8 cellular contexts compared by ENCODE assay signal in the genomic region with DNA sequence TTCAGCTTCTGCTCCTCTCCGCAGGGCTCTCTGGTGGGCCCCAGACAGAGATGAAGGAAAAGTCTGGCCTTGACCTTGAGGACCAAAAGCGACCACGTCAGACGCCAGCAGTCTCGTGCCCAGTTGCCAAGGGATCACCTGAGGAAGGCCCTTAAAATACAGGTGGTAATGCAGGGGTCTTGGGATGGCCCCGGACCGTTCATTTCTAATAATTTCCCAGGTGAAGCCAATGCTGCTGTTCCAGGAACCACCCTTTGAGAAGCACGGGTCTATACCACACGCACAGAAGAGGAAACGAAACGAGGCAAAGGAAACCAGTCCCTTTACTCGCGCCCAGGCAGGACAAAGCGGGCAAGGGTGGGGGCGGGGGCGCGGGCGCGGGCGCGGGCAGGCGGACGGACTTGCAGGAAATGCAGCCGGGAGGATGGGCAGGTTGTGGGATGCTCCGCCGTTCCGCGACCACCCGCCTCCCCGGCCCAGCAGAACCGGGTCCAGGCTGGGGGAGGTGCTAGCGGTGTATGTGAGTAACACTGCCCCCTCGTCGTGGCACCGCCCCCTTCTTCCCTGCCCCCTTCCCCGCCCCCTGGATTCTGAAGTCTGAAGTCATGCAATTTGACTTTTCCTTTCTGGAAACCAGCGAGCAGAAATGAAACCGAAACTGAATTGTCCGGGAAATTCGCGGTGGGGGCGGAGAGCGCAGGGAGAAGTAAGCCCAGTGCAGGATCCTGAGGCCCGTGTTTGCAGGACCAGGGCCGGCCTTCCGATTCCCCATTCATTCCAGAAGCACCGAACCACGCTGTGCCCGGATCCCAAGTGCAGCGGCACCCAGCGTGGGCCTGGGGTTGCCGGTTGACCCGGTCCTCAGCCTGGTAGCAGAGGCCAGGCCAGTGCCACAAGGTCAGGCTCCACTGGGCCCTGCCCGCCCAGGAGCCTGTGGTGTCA. TPM values are rescaled to one million over a fixed set of nuclear protein-coding genes. Genes with fewer than 3 reads are reported as not detected.
DNase-seq lines count a peak whose midpoint lies in the region; ATAC-seq and TF ChIP-seq lines count a peak whose summit lies in the region.

No MANE protein-coding gene starts in this region.

- H3K9ac ChIP-seq in subcutaneous abdominal adipose tissue (ENCODE audit: low read length in 5 of 5): peak overlapping the region; percentile 63 to 85 (median 78)

- H3K36me3 ChIP-seq in subcutaneous abdominal adipose tissue (ENCODE audit: control insufficient read depth in 5 of 5, insufficient read depth in 5 of 5, low read length in 5 of 5): no peaks in the 10 kb centered on the region

- DNase-seq in AML-193 (lab: John Stamatoyannopoulos, UW): peak; percentile 23 to 47
- peak; percentile 58 for DNase-seq in HS-5 (ENCODE audit: low read depth)
- peak; percentile 87 for DNase-seq in RKO (ENCODE audit: low spot score)
- DNase-seq in activated gamma-delta T cell treated with Interleukin-2 at 50 U/mL for 16 hours: peak; percentile 36
- peak; percentile 91 for DNase-seq in fibroblast of villous mesenchyme (ENCODE audit: low read depth)
- peak; percentile 76 for DNase-seq in natural killer cell treated with Interleukin-12 subunit alpha and Interleukin-12 subunit beta and Interleukin-15 and Interleukin-18, amount 100 ng/mL, for 72 hours (ENCODE audit: low spot score)

- no peaks in the 10 kb centered on the region for H3K9me3 Mint-ChIP-seq in natural killer cell treated with Interleukin-12 subunit alpha and Interleukin-12 subunit beta and Interleukin-15 and Interleukin-18, amount 100 ng/mL, for 72 hours

- peak overlapping the region; percentile 73 for H3K4me3 ChIP-seq in fibroblast of villous mesenchyme (ENCODE audit: low read depth, low read length)
- peak overlapping the region; percentile 71 to 84 (median 72) for H3K4me3 ChIP-seq in subcutaneous abdominal adipose tissue (ENCODE audit: low read depth in 1 of 5, low read length in 5 of 5)

- peaks cover 3 to 13% (median 10%) of the 10 kb centered on the region in 5 donors for H3K4me1 ChIP-seq in subcutaneous abdominal adipose tissue (ENCODE audit: control insufficient read depth in 5 of 5, insufficient read depth in 5 of 5, low read length in 5 of 5)

- H3K27ac Mint-ChIP-seq in natural killer cell treated with Interleukin-12 subunit alpha and Interleukin-12 subunit beta and Interleukin-15 and Interleukin-18, amount 100 ng/mL, for 72 hours: peak overlapping the region; percentile 79 to 90

- H3K4me3 Mint-ChIP-seq in natural killer cell treated with Interleukin-12 subunit alpha and Interleukin-12 subunit beta and Interleukin-15 and Interleukin-18, amount 100 ng/mL, for 72 hours: peak overlapping the region; percentile 91

- TF ChIP-seq POLR2A in GM19099 (IDR thresholded peaks at IDR 0.05; ENCODE audit: extremely low read depth, insufficient read length, low read depth): peak; percentile 27

- no peaks in the 10 kb centered on the region for H3K27me3 ChIP-seq in subcutaneous abdominal adipose tissue (ENCODE audit: control insufficient read depth in 5 of 5, insufficient read depth in 4 of 5, low read length in 5 of 5)

- no peaks in the 10 kb centered on the region for H3K36me3 Mint-ChIP-seq in natural killer cell treated with Interleukin-12 subunit alpha and Interleukin-12 subunit beta and Interleukin-15 and Interleukin-18, amount 100 ng/mL, for 72 hours

- no peaks in the 10 kb centered on the region for H3K27me3 Mint-ChIP-seq in natural killer cell treated with Interleukin-12 subunit alpha and Interleukin-12 subunit beta and Interleukin-15 and Interleukin-18, amount 100 ng/mL, for 72 hours

- H3K4me1 Mint-ChIP-seq in natural killer cell treated with Interleukin-12 subunit alpha and Interleukin-12 subunit beta and Interleukin-15 and Interleukin-18, amount 100 ng/mL, for 72 hours (ENCODE audit: low read depth in 2 of 2): peaks cover 18 to 19% of the 10 kb centered on the region in 2 donors

- no peaks in the 10 kb centered on the region for H3K9me3 ChIP-seq in subcutaneous abdominal adipose tissue (ENCODE audit: control insufficient read depth in 5 of 5, low read length in 5 of 5)

- ATAC-seq in natural killer cell treated with Interleukin-12 subunit alpha and Interleukin-12 subunit beta and Interleukin-15 and Interleukin-18, amount 100 ng/mL, for 72 hours: peak; percentile 73 to 83

- peak overlapping the region; percentile 79 for H3K27ac ChIP-seq in subcutaneous abdominal adipose tissue (ENCODE audit: low read depth, low read length)

- no peak for TF ChIP-seq CTCF in fibroblast of villous mesenchyme (IDR thresholded peaks at IDR 0.05; ENCODE audit: insufficient read depth, low read depth, low read length)

RNA-seq across cellular contexts. Expression of a gene that starts 5.8 kb away (rescaled TPM):
- total RNA-seq in fibroblast of villous mesenchyme: 15.1 and 16.0 TPM in 2 replicates
- total RNA-seq in natural killer cell treated with Interleukin-12 subunit alpha and Interleukin-12 subunit beta and Interleukin-15 and Interleukin-18, amount 100 ng/mL, for 72 hours: 10 to 100 TPM; 10.9 to 19.2 TPM

RNA-seq across cellular contexts. Expression of a gene that starts 58.4 kb away (rescaled TPM):
- total RNA-seq in fibroblast of villous mesenchyme: 0.97 and 2.6 TPM in 2 replicates
- total RNA-seq in natural killer cell treated with Interleukin-12 subunit alpha and Interleukin-12 subunit beta and Interleukin-15 and Interleukin-18, amount 100 ng/mL, for 72 hours: 10 to 100 TPM in 1 of 2 donors, 1 to 10 TPM in 1; 7.9 to 14.1 TPM

Comparison
In these comparisons a context has a peak if more than half of its experiments do, and no peak if none do; other contexts are left out.
1. Peak in every context shown above with its lines: DNase-seq, ATAC-seq, H3K4me3 ChIP-seq and H3K27ac ChIP-seq.
2. DNase-seq: peak in every context shown above with its lines; median percentile 91 in fibroblast of villous mesenchyme; 87 in RKO; 76 in natural killer cell treated with Interleukin-12 subunit alpha and Interleukin-12 subunit beta and Interleukin-15 and Interleukin-18, amount 100 ng/mL, for 72 hours; 58 in HS-5; 36 in activated gamma-delta T cell treated with Interleukin-2 at 50 U/mL for 16 hours; 35 in AML-193.